1 cellular context compared by ENCODE assay signal in genomic region chr7:33350577-33350976, GRCh38.
TF ChIP-seq lines count a peak whose summit lies in the region.

No MANE protein-coding gene starts in this region.

TF ChIP-seq in WTC11, 78 proteins besides CTCF, POLR2A, EP300 and RAD21 (continued from another document):
- TF ChIP-seq, protein P1, sequence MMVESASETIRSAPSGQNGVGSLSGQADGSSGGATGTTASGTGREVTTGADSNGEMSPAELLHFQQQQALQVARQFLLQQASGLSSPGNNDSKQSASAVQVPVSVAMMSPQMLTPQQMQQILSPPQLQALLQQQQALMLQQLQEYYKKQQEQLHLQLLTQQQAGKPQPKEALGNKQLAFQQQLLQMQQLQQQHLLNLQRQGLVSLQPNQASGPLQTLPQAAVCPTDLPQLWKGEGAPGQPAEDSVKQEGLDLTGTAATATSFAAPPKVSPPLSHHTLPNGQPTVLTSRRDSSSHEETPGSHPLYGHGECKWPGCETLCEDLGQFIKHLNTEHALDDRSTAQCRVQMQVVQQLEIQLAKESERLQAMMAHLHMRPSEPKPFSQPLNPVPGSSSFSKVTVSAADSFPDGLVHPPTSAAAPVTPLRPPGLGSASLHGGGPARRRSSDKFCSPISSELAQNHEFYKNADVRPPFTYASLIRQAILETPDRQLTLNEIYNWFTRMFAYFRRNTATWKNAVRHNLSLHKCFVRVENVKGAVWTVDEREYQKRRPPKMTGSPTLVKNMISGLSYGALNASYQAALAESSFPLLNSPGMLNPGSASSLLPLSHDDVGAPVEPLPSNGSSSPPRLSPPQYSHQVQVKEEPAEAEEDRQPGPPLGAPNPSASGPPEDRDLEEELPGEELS (CRISPR knock-in tag; IDR thresholded peaks at IDR 0.05) = no peak
